Comparison of ENCODE assay signal across 8 cellular contexts in the genomic region with DNA sequence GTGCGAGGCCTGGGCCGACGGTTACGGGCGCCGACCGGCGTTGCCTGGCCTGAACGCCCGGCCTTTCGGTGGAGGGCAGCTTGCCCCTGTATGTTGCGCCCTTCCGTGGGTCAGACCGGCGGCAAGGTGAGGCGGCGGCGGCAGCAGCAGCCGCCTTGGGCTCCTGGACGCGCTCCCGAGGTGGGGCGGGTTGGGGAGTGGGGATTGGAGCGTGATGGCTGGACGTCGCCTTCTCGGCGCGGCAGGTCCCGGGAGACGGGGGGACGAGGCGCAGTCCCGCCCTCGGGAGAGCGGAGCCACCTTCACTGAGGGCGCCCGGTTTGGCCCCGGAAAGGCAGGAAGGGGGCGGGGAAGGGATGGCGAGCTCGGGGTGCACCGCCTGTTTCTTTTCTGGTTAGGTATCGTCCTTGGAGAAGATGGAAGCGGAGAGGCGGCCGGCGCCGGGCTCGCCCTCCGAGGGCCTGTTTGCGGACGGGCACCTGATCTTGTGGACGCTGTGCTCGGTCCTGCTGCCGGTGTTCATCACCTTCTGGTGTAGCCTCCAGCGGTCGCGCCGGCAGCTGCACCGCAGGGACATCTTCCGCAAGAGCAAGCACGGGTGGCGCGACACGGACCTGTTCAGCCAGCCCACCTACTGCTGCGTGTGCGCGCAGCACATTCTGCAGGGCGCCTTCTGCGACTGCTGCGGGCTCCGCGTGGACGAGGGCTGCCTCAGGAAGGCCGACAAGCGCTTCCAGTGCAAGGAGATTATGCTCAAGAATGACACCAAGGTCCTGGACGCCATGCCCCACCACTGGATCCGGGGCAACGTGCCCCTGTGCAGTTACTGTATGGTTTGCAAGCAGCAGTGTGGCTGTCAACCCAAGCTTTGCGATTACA. TPM values are rescaled to one million over a fixed set of nuclear protein-coding genes. Genes with fewer than 3 reads are reported as not detected.
DNase-seq lines count a peak whose midpoint lies in the region; ATAC-seq and TF ChIP-seq lines count a peak whose summit lies in the region.

No MANE protein-coding gene starts in this region.

- no peaks in the 10 kb centered on the region for H3K9me3 Mint-ChIP-seq in activated naive CD4-positive, alpha-beta T cell treated with anti-CD3 and anti-CD28 coated beads, Interleukin-2, amount 50 U/mL, for 24 hours

- H3K9me3 ChIP-seq in RWPE2 (ENCODE audit: severe bottlenecking) (no peaks in the 10 kb centered on the region), heart right ventricle (no peaks in the 10 kb centered on the region), uterus (no peaks in the 10 kb centered on the region)

- WGBS in heart right ventricle, 2 donors, result 6 to 7% methylated on average over 81 of the region's 81 CpGs

- H3K27ac ChIP-seq in RWPE2 (ENCODE audit: poor library complexity, severe bottlenecking), result peak overlapping the region; percentile 50
- peak overlapping the region; percentile 69 to 91 (median 86) for H3K27ac ChIP-seq in heart right ventricle
- H3K27ac ChIP-seq in rectal smooth muscle tissue (ENCODE audit: low read depth, low read length), result peak overlapping the region; percentile 77
- peak overlapping the region; percentile 96 to 97 for H3K27ac ChIP-seq in uterus

- peaks cover 75% of the 10 kb centered on the region for H3K4me1 Mint-ChIP-seq in activated naive CD4-positive, alpha-beta T cell treated with anti-CD3 and anti-CD28 coated beads, Interleukin-2, amount 50 U/mL, for 24 hours

- TF ChIP-seq POLR2A in uterus (IDR thresholded peaks at IDR 0.05), result no peak

- no peak for TF ChIP-seq CTCF in RWPE2 (IDR thresholded peaks at IDR 0.05; ENCODE audit: poor library complexity, severe bottlenecking)
- TF ChIP-seq CTCF in heart right ventricle (IDR thresholded peaks at IDR 0.05), result no peak
- TF ChIP-seq CTCF in uterus (IDR thresholded peaks at IDR 0.05), result peak in 1 of 4 experiments; percentile 5

- H3K4me1 ChIP-seq in RWPE2 (ENCODE audit: insufficient read depth, poor library complexity, severe bottlenecking) (peaks cover 21% of the 10 kb centered on the region), heart right ventricle (peaks cover 3 to 68% (median 21%) of the 10 kb centered on the region in 9 donors), rectal smooth muscle tissue (ENCODE audit: control insufficient read depth, insufficient read depth, low read length) (peaks cover 10% of the 10 kb centered on the region), uterus (peaks cover 4 to 8% of the 10 kb centered on the region in 2 donors)

- H3K27me3 ChIP-seq in RWPE2 (ENCODE audit: insufficient read depth, poor library complexity, severe bottlenecking) (no peaks in the 10 kb centered on the region), heart right ventricle (no peaks in the 10 kb centered on the region), rectal smooth muscle tissue (ENCODE audit: control insufficient read depth, insufficient read depth, low read length) (no peaks in the 10 kb centered on the region), uterus (no peaks in the 10 kb centered on the region)

- H3K4me3 ChIP-seq in RWPE2 (ENCODE audit: severe bottlenecking), result peak overlapping the region; percentile 59
- H3K4me3 ChIP-seq in heart right ventricle, result peak overlapping the region; percentile 61 to 94 (median 76)
- H3K4me3 ChIP-seq in rectal smooth muscle tissue (ENCODE audit: low read length), result peak overlapping the region; percentile 70
- peak overlapping the region; percentile 79 to 87 for H3K4me3 ChIP-seq in uterus

- H3K36me3 ChIP-seq in RWPE2 (ENCODE audit: low read depth), result peaks cover 16% of the 10 kb centered on the region
- peaks cover 0 to under 1% (median 0%) of the 10 kb centered on the region in 9 donors for H3K36me3 ChIP-seq in heart right ventricle
- no peaks in the 10 kb centered on the region for H3K36me3 ChIP-seq in rectal smooth muscle tissue (ENCODE audit: control insufficient read depth, insufficient read depth, low read length)
- no peaks in the 10 kb centered on the region for H3K36me3 ChIP-seq in uterus

- peak overlapping the region; percentile 95 for H3K4me3 Mint-ChIP-seq in activated naive CD4-positive, alpha-beta T cell treated with anti-CD3 and anti-CD28 coated beads, Interleukin-2, amount 50 U/mL, for 24 hours

- DNase-seq in CD1c-positive myeloid dendritic cell (ENCODE audit: extremely low spot score) (peak; percentile 51), RWPE2 (ENCODE audit: low spot score) (peak; percentile 75), heart right ventricle (peak; percentile 32 to 57), uterus (peak; percentile 40 to 52)

- ATAC-seq in GM19438 (IDR thresholded peaks at IDR 0.05; ENCODE audit: low read depth, unreplicated experiment), result peak; percentile 33
- ATAC-seq in HG03571 (IDR thresholded peaks at IDR 0.05; ENCODE audit: unreplicated experiment), result peak; percentile 20
- ATAC-seq in RWPE2 (ENCODE audit: low read depth), result peak; percentile 33
- peak; percentile 8 to 48 (median 14) for ATAC-seq in heart right ventricle

- no peaks in the 10 kb centered on the region for H3K27me3 Mint-ChIP-seq in activated naive CD4-positive, alpha-beta T cell treated with anti-CD3 and anti-CD28 coated beads, Interleukin-2, amount 50 U/mL, for 24 hours

- H3K36me3 Mint-ChIP-seq in activated naive CD4-positive, alpha-beta T cell treated with anti-CD3 and anti-CD28 coated beads, Interleukin-2, amount 50 U/mL, for 24 hours, result peaks cover 6% of the 10 kb centered on the region

- peak overlapping the region; percentile 96 for H3K27ac Mint-ChIP-seq in activated naive CD4-positive, alpha-beta T cell treated with anti-CD3 and anti-CD28 coated beads, Interleukin-2, amount 50 U/mL, for 24 hours

- intact Hi-C loops in heart right ventricle (cut with DNase I), result loop anchor here in 2 of 10 donors (5.0 kb wide), 1 partner anchor 78 kb away; the partner anchor contains the start of gene TRIM25 (in 2 of the 2)
- intact Hi-C loops in uterus (cut with DNase I; ENCODE audit: low total_unique reads), result loop anchor here (5.0 kb wide), 1 partner anchor 108 kb away; no protein-coding TSS in a partner anchor

- H3K9ac ChIP-seq in rectal smooth muscle tissue (ENCODE audit: low read length), result peak overlapping the region; percentile 6

RNA-seq across cellular contexts. Expression of gene DGKE, which starts 0.7 kb away (rescaled TPM):
- total RNA-seq in heart right ventricle (1 to 10 TPM; 2.0 to 5.3 (median 2.7) TPM), uterus (10 to 100 TPM; 14.4 to 31.2 (median 23.1) TPM)
- 1 to 10 TPM in 1 of 2 donors, under 1 TPM in 1; 0.71 to 3.1 TPM for polyA plus RNA-seq in heart right ventricle

RNA-seq across cellular contexts. Expression of gene C17orf67, which starts 0.9 kb away (rescaled TPM):
- total RNA-seq in heart right ventricle (1 to 10 TPM in 3 of 10 donors, under 1 TPM in 7; 0.23 to 1.5 (median 0.91) TPM), uterus (10 to 100 TPM in 1 of 4 donors, 1 to 10 TPM in 2, not detected in 1; 1.4 to 27.4 (median 9.4) TPM)
- 1 to 10 TPM in 1 of 2 donors, under 1 TPM in 1; 0.25 to 2.2 TPM for polyA plus RNA-seq in heart right ventricle

Comparison
In these comparisons a context has a peak if more than half of its experiments do, and no peak if none do; other contexts are left out.
1. Peak in every context shown above with its lines: DNase-seq, ATAC-seq, H3K4me3 ChIP-seq and H3K27ac ChIP-seq.